8 cellular contexts compared by ENCODE assay signal in genomic region chr17:58352018-58352842, GRCh38. TPM values are rescaled to one million over a fixed set of nuclear protein-coding genes. Genes with fewer than 3 reads are reported as not detected.
A peak's percentile ranks its signal among the peaks of the same experiment; 100 is the strongest.
DNase-seq lines count a peak whose midpoint lies in the region; ATAC-seq and TF ChIP-seq lines count a peak whose summit lies in the region.

Gene SUPT4H1, minus strand, starts transcription at chr17:58352201. Its CDS starts 66 bp downstream, at chr17:58352135.

- in situ Hi-C loops in KBM-7 (cut with MboI; ENCODE audit: low pct_unique_long_range_greater_than_20kb, low sequenced_read_pairs) (no loop called here), Panc1 (cut with HindIII; ENCODE audit: low pct_unique_long_range_greater_than_20kb, low sequenced_read_pairs) (no loop called here)

- DNase-seq in DMS79 treated with DMSO at 0.1 percent for 48 hours (lab: John Stamatoyannopoulos, UW), result peak; percentile 61
- DNase-seq in KBM-7, result peak; percentile 96
- DNase-seq in Panc1 (ENCODE audit: low read depth, low spot score), result peak; percentile 20
- peak; percentile 93 to 94 for DNase-seq in activated T-cell treated with anti-CD3 and anti-CD28 coated beads, Interleukin-2, amount 50 U/mL, for 72 hours
- peak; percentile 82 to 89 for DNase-seq in stimulated activated CD8-positive, alpha-beta memory T cell treated with anti-CD3 and anti-CD28 coated beads, Interleukin-7, amount 100 ng/mL, for 4 hours (ENCODE audit: low read depth in 2 of 2)

- H3K4me3 ChIP-seq in Panc1 (ENCODE audit: low read depth in 2 of 2, low read length in 2 of 2) (peak within 1 kb of the TSS; percentile 98 to 99), muscle layer of duodenum (ENCODE audit: low read depth in 1 of 2, low read length in 2 of 2) (peak within 1 kb of the TSS; percentile 99)

- H3K4me1 Mint-ChIP-seq in activated T-cell treated with anti-CD3 and anti-CD28 coated beads, Interleukin-2, amount 50 U/mL, for 72 hours (ENCODE audit: low read depth), result peaks cover 53% of the 10 kb centered on the region

- H3K4me3 Mint-ChIP-seq in activated T-cell treated with anti-CD3 and anti-CD28 coated beads, Interleukin-2, amount 50 U/mL, for 72 hours, result peak within 1 kb of the TSS; percentile 99 to 100

- intact Hi-C loops in Panc1 (cut with micrococcal nuclease; ENCODE audit: unreplicated experiment), result no loop called here

- ATAC-seq in GM21737 (IDR thresholded peaks at IDR 0.05; ENCODE audit: unreplicated experiment), result peak; percentile 81
- peak; percentile 99 for ATAC-seq in Panc1
- ATAC-seq in activated T-cell treated with anti-CD3 and anti-CD28 coated beads, Interleukin-2, amount 50 U/mL, for 72 hours (replicated peaks in 1 of 2), result peak; percentile 92 to 95
- ATAC-seq in esophagus mucosa, result peak; percentile 97

- no peaks in the 10 kb centered on the region for H3K9me3 Mint-ChIP-seq in activated T-cell treated with anti-CD3 and anti-CD28 coated beads, Interleukin-2, amount 50 U/mL, for 72 hours

- peaks cover 24 to 34% of the 10 kb centered on the region in 2 donors for H3K36me3 Mint-ChIP-seq in activated T-cell treated with anti-CD3 and anti-CD28 coated beads, Interleukin-2, amount 50 U/mL, for 72 hours (ENCODE audit: insufficient read depth in 2 of 2)

- H3K36me3 ChIP-seq in Panc1 (ENCODE audit: control insufficient read depth, insufficient read depth, low read length), result peaks cover 21% of the 10 kb centered on the region
- H3K36me3 ChIP-seq in muscle layer of duodenum (ENCODE audit: control insufficient read depth in 1 of 2, insufficient read depth in 2 of 2, low read length in 2 of 2), result peaks cover 25 to 27% of the 10 kb centered on the region in 2 donors

- TSS peak; percentile 94 for BruUV-seq in Panc1 (replicated peaks; lab: Mats Ljungman, UMichigan)

- peak within 1 kb of the TSS; percentile 93 for H3K27ac ChIP-seq in Panc1 (ENCODE audit: low read length)
- H3K27ac ChIP-seq in muscle layer of duodenum (ENCODE audit: low read length), result peak within 1 kb of the TSS; percentile 86

- POLR2A ChIA-PET in Panc1 (lab: Charles Lee), result interaction anchor here (0.6 kb wide), 1 partner anchor 1245 kb away, joined by 10 read pairs; no protein-coding TSS in a partner anchor

- no peak for TF ChIP-seq CTCF in Panc1 (IDR thresholded peaks at IDR 0.05)

- peaks cover 10% of the 10 kb centered on the region for H3K4me1 ChIP-seq in Panc1 (ENCODE audit: control insufficient read depth, insufficient read depth, low read length)
- H3K4me1 ChIP-seq in muscle layer of duodenum (ENCODE audit: control insufficient read depth in 1 of 2, insufficient read depth in 2 of 2, low read length in 2 of 2), result peaks cover 9 to 11% of the 10 kb centered on the region in 2 donors

- H3K9me3 ChIP-seq in Panc1 (ENCODE audit: control insufficient read depth, insufficient read depth, low read depth, low read length) (no peaks in the 10 kb centered on the region), muscle layer of duodenum (ENCODE audit: control insufficient read depth in 1 of 2, low read length in 2 of 2) (no peaks in the 10 kb centered on the region)

- H3K27ac Mint-ChIP-seq in activated T-cell treated with anti-CD3 and anti-CD28 coated beads, Interleukin-2, amount 50 U/mL, for 72 hours, result peak within 1 kb of the TSS; percentile 97

- H3K27me3 Mint-ChIP-seq in activated T-cell treated with anti-CD3 and anti-CD28 coated beads, Interleukin-2, amount 50 U/mL, for 72 hours (ENCODE audit: low read depth), result no peaks in the 10 kb centered on the region

- CTCF ChIA-PET in Panc1 (lab: Charles Lee), result interaction anchor here (1.0 kb wide), 1 partner anchor 35 kb away, joined by 4 read pairs; no protein-coding TSS in a partner anchor

- no peaks in the 10 kb centered on the region for H3K27me3 ChIP-seq in Panc1 (ENCODE audit: control insufficient read depth, insufficient read depth, low read length)
- no peaks in the 10 kb centered on the region for H3K27me3 ChIP-seq in muscle layer of duodenum (ENCODE audit: low read depth, low read length)

RNA-seq across cellular contexts. Expression of gene SUPT4H1, which starts in this region (rescaled TPM):
- total RNA-seq in Panc1 (2021; ENCODE audit: unreplicated experiment), result 53.8 TPM
- 76.4 TPM for polyA plus RNA-seq in Panc1 (2012; ENCODE audit: insufficient read length)
- 100 to 1,000 TPM; 101 to 110 TPM for total RNA-seq in activated T-cell treated with anti-CD3 and anti-CD28 coated beads, Interleukin-2, amount 50 U/mL, for 72 hours
- 58.3 TPM for total RNA-seq in esophagus mucosa

Comparison
In these comparisons a context has a peak if more than half of its experiments do, and no peak if none do; other contexts are left out.
1. Peak in every context shown above with its lines: DNase-seq, ATAC-seq, H3K4me3 ChIP-seq and H3K27ac ChIP-seq.
2. DNase-seq: peak in every context shown above with its lines; median percentile 96 in KBM-7; 94 in activated T-cell treated with anti-CD3 and anti-CD28 coated beads, Interleukin-2, amount 50 U/mL, for 72 hours; 86 in stimulated activated CD8-positive, alpha-beta memory T cell treated with anti-CD3 and anti-CD28 coated beads, Interleukin-7, amount 100 ng/mL, for 4 hours; 61 in DMS79 treated with DMSO at 0.1 percent for 48 hours; 20 in Panc1.